1 cellular context compared by ENCODE assay signal in genomic region chr3:197599089-197599765, GRCh38.
TF ChIP-seq lines count a peak whose summit lies in the region.

No MANE protein-coding gene starts in this region.

TF ChIP-seq in K562, 482 proteins besides CTCF, POLR2A, EP300 and RAD21 (continued from another document and continues in another):
- TF ChIP-seq, protein P1, sequence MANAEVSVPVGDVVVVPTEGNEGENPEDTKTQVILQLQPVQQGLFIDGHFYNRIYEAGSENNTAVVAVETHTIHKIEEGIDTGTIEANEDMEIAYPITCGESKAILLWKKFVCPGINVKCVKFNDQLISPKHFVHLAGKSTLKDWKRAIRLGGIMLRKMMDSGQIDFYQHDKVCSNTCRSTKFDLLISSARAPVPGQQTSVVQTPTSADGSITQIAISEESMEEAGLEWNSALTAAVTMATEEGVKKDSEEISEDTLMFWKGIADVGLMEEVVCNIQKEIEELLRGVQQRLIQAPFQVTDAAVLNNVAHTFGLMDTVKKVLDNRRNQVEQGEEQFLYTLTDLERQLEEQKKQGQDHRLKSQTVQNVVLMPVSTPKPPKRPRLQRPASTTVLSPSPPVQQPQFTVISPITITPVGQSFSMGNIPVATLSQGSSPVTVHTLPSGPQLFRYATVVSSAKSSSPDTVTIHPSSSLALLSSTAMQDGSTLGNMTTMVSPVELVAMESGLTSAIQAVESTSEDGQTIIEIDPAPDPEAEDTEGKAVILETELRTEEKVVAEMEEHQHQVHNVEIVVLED (CRISPR knock-in tag; IDR thresholded peaks at IDR 0.05): no peak
- TF ChIP-seq, protein P2, sequence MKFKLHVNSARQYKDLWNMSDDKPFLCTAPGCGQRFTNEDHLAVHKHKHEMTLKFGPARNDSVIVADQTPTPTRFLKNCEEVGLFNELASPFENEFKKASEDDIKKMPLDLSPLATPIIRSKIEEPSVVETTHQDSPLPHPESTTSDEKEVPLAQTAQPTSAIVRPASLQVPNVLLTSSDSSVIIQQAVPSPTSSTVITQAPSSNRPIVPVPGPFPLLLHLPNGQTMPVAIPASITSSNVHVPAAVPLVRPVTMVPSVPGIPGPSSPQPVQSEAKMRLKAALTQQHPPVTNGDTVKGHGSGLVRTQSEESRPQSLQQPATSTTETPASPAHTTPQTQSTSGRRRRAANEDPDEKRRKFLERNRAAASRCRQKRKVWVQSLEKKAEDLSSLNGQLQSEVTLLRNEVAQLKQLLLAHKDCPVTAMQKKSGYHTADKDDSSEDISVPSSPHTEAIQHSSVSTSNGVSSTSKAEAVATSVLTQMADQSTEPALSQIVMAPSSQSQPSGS (CRISPR knock-in tag; IDR thresholded peaks at IDR 0.05): no peak
- TF ChIP-seq XRCC5 (IDR thresholded peaks at IDR 0.05; ENCODE audit: low read depth, low read length) (no peak), MYC (IDR thresholded peaks at IDR 0.05; ENCODE audit: low read depth, low read length) (0 out of 2 replicates have a peak, but pooled peaks have one; percentile 14), MYC (CRISPR knock-in tag; IDR thresholded peaks at IDR 0.05; ENCODE audit: borderline replicate concordance, low read depth) (no peak), HDAC2 (IDR thresholded peaks at IDR 0.05) (no peak), FOXP1 (CRISPR knock-in tag; IDR thresholded peaks at IDR 0.05) (no peak), TCF7 (IDR thresholded peaks at IDR 0.05; ENCODE audit: borderline replicate concordance) (no peak), CBFB (CRISPR knock-in tag; IDR thresholded peaks at IDR 0.05) (0 out of 2 replicates have a peak, but pooled peaks have one; percentile 63), CTCFL (IDR thresholded peaks at IDR 0.05; ENCODE audit: borderline replicate concordance, insufficient read depth, low read depth, low read length, poor library complexity, severe bottlenecking) (peak; percentile 17), NCOA6 (IDR thresholded peaks at IDR 0.05) (no peak), XRCC4 (IDR thresholded peaks at IDR 0.05; ENCODE audit: extremely low read depth, insufficient read depth, insufficient read length) (no peak), CREB1 (IDR thresholded peaks at IDR 0.05) (no peak), CREB1 (CRISPR knock-in tag; IDR thresholded peaks at IDR 0.05) (no peak; the same call in 1 of the 2 replicates), HDAC1 (IDR thresholded peaks at IDR 0.05) (no peak), HDGF (IDR thresholded peaks at IDR 0.05) (0 out of 2 replicates have a peak, but pooled peaks have one; percentile 37), NFIC (IDR thresholded peaks at IDR 0.05) (no peak), ZBTB12 (CRISPR knock-in tag; IDR thresholded peaks at IDR 0.05) (no peak), PML (IDR thresholded peaks at IDR 0.05; ENCODE audit: low read length) (no peak), E2F8 (IDR thresholded peaks at IDR 0.05; ENCODE audit: low read depth, partially characterized antibody) (no peak), CEBPB (tag; IDR thresholded peaks at IDR 0.05) (no peak), SP1 (CRISPR knock-in tag; IDR thresholded peaks at IDR 0.05) (peak; percentile 34), HLTF (IDR thresholded peaks at IDR 0.05) (no peak), SREBF1 (IDR thresholded peaks at IDR 0.05; ENCODE audit: borderline replicate concordance, low read depth, low read length) (no peak)
- TF ChIP-seq, protein P3, sequence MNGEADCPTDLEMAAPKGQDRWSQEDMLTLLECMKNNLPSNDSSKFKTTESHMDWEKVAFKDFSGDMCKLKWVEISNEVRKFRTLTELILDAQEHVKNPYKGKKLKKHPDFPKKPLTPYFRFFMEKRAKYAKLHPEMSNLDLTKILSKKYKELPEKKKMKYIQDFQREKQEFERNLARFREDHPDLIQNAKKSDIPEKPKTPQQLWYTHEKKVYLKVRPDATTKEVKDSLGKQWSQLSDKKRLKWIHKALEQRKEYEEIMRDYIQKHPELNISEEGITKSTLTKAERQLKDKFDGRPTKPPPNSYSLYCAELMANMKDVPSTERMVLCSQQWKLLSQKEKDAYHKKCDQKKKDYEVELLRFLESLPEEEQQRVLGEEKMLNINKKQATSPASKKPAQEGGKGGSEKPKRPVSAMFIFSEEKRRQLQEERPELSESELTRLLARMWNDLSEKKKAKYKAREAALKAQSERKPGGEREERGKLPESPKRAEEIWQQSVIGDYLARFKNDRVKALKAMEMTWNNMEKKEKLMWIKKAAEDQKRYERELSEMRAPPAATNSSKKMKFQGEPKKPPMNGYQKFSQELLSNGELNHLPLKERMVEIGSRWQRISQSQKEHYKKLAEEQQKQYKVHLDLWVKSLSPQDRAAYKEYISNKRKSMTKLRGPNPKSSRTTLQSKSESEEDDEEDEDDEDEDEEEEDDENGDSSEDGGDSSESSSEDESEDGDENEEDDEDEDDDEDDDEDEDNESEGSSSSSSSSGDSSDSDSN (IDR thresholded peaks at IDR 0.05; ENCODE audit: borderline replicate concordance in 1 of 2, low read depth in 2 of 2, low read length in 2 of 2): 0 out of 4 replicates have a peak, but pooled peaks of 1 of the 2 experiments have one; percentile 50
- TF ChIP-seq, protein P4, sequence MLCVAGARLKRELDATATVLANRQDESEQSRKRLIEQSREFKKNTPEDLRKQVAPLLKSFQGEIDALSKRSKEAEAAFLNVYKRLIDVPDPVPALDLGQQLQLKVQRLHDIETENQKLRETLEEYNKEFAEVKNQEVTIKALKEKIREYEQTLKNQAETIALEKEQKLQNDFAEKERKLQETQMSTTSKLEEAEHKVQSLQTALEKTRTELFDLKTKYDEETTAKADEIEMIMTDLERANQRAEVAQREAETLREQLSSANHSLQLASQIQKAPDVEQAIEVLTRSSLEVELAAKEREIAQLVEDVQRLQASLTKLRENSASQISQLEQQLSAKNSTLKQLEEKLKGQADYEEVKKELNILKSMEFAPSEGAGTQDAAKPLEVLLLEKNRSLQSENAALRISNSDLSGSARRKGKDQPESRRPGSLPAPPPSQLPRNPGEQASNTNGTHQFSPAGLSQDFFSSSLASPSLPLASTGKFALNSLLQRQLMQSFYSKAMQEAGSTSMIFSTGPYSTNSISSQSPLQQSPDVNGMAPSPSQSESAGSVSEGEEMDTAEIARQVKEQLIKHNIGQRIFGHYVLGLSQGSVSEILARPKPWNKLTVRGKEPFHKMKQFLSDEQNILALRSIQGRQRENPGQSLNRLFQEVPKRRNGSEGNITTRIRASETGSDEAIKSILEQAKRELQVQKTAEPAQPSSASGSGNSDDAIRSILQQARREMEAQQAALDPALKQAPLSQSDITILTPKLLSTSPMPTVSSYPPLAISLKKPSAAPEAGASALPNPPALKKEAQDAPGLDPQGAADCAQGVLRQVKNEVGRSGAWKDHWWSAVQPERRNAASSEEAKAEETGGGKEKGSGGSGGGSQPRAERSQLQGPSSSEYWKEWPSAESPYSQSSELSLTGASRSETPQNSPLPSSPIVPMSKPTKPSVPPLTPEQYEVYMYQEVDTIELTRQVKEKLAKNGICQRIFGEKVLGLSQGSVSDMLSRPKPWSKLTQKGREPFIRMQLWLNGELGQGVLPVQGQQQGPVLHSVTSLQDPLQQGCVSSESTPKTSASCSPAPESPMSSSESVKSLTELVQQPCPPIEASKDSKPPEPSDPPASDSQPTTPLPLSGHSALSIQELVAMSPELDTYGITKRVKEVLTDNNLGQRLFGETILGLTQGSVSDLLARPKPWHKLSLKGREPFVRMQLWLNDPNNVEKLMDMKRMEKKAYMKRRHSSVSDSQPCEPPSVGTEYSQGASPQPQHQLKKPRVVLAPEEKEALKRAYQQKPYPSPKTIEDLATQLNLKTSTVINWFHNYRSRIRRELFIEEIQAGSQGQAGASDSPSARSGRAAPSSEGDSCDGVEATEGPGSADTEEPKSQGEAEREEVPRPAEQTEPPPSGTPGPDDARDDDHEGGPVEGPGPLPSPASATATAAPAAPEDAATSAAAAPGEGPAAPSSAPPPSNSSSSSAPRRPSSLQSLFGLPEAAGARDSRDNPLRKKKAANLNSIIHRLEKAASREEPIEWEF (CRISPR knock-in tag; IDR thresholded peaks at IDR 0.05): no peak
- TF ChIP-seq, protein P5, sequence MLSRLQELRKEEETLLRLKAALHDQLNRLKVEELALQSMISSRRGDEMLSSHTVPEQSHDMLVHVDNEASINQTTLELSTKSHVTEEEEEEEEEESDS (CRISPR knock-in tag; IDR thresholded peaks at IDR 0.05): no peak
- TF ChIP-seq, protein P6, sequence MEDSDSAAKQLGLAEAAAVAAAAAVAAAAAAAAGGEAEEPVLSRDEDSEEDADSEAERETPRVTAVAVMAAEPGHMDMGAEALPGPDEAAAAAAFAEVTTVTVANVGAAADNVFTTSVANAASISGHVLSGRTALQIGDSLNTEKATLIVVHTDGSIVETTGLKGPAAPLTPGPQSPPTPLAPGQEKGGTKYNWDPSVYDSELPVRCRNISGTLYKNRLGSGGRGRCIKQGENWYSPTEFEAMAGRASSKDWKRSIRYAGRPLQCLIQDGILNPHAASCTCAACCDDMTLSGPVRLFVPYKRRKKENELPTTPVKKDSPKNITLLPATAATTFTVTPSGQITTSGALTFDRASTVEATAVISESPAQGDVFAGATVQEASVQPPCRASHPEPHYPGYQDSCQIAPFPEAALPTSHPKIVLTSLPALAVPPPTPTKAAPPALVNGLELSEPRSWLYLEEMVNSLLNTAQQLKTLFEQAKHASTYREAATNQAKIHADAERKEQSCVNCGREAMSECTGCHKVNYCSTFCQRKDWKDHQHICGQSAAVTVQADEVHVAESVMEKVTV (CRISPR knock-in tag; IDR thresholded peaks at IDR 0.05): peak; percentile 75
